ENCODE assay signal across 16 cellular contexts in genomic region chr13:94346261-94347019, GRCh38.
DNase-seq lines count a peak whose midpoint lies in the region; ATAC-seq and TF ChIP-seq lines count a peak whose summit lies in the region.
"Had no signal": no experiment of that assay in that cellular context is flagged by ENCODE, and none has a peak within 500 bp of the region (broad histone marks: within the 10 kb centered on the region; RNA-seq: fewer than 3 reads in every experiment).

No MANE protein-coding gene starts in this region.

- CTCF ChIA-PET in activated naive CD4-positive, alpha-beta T cell treated with anti-CD3 and anti-CD28 coated beads for 36 hours (lab: Charles Lee): interaction anchor here (0.6 to 1.5 kb wide), 7 partner anchors 8 to 323 kb away, joined by 3 to 4 read pairs (median 3); no protein-coding TSS in a partner anchor

- H3K27me3 Mint-ChIP-seq in T-helper 1 cell treated with Interleukin-12 subunit alpha and Interleukin-12 subunit beta and Interleukin-4 antibody, amounts not matched to agents 30 μg/mL and 1 μg/mL, for 36 hours (ENCODE audit: low read depth): no peaks in the 10 kb centered on the region
- peaks cover 4% of the 10 kb centered on the region for H3K27me3 Mint-ChIP-seq in activated naive CD4-positive, alpha-beta T cell treated with anti-CD3 and anti-CD28 coated beads for 36 hours (ENCODE audit: low read depth)
- H3K27me3 Mint-ChIP-seq in mesothelial cell of epicardium (ENCODE audit: low read depth): no peaks in the 10 kb centered on the region

- peaks cover 13% of the 10 kb centered on the region for H3K4me1 Mint-ChIP-seq in T-helper 1 cell treated with Interleukin-12 subunit alpha and Interleukin-12 subunit beta and Interleukin-4 antibody, amounts not matched to agents 30 μg/mL and 1 μg/mL, for 36 hours (ENCODE audit: low read depth)
- peaks cover 31% of the 10 kb centered on the region for H3K4me1 Mint-ChIP-seq in activated naive CD4-positive, alpha-beta T cell treated with anti-CD3 and anti-CD28 coated beads for 36 hours (ENCODE audit: low read depth)
- peaks cover 31% of the 10 kb centered on the region for H3K4me1 Mint-ChIP-seq in mesothelial cell of epicardium

- no peaks in the 10 kb centered on the region for H3K9me3 Mint-ChIP-seq in T-helper 1 cell treated with Interleukin-12 subunit alpha and Interleukin-12 subunit beta and Interleukin-4 antibody, amounts not matched to agents 30 μg/mL and 1 μg/mL, for 36 hours
- no peaks in the 10 kb centered on the region for H3K9me3 Mint-ChIP-seq in activated naive CD4-positive, alpha-beta T cell treated with anti-CD3 and anti-CD28 coated beads for 36 hours
- no peaks in the 10 kb centered on the region for H3K9me3 Mint-ChIP-seq in mesothelial cell of epicardium

- 96 to 97% methylated on average over 13 of the region's 13 CpGs for WGBS in testis, 2 donors

- ATAC-seq in stimulated activated naive CD8-positive, alpha-beta T cell treated with anti-CD3 and anti-CD28 coated beads, Interleukin-15, Interleukin-2, amounts not matched to agents 100 U/mL and 50 U/mL, for 24 hours: peak; percentile 30
- ATAC-seq: K562 had no signal

- TF ChIP-seq POLR2A in testis (IDR thresholded peaks at IDR 0.05): no peak

- no peak overlapping the region for H3K4me3 Mint-ChIP-seq in T-helper 1 cell treated with Interleukin-12 subunit alpha and Interleukin-12 subunit beta and Interleukin-4 antibody, amounts not matched to agents 30 μg/mL and 1 μg/mL, for 36 hours
- H3K4me3 Mint-ChIP-seq in activated naive CD4-positive, alpha-beta T cell treated with anti-CD3 and anti-CD28 coated beads for 36 hours: no peak overlapping the region
- no peak overlapping the region for H3K4me3 Mint-ChIP-seq in mesothelial cell of epicardium

- H3K36me3 ChIP-seq in testis (ENCODE audit: low read depth, missing control alignments): no peaks in the 10 kb centered on the region

- no peaks in the 10 kb centered on the region for H3K36me3 Mint-ChIP-seq in T-helper 1 cell treated with Interleukin-12 subunit alpha and Interleukin-12 subunit beta and Interleukin-4 antibody, amounts not matched to agents 30 μg/mL and 1 μg/mL, for 36 hours (ENCODE audit: low read depth)
- H3K36me3 Mint-ChIP-seq in activated naive CD4-positive, alpha-beta T cell treated with anti-CD3 and anti-CD28 coated beads for 36 hours (ENCODE audit: low read depth): no peaks in the 10 kb centered on the region
- H3K36me3 Mint-ChIP-seq in mesothelial cell of epicardium: peaks cover 7% of the 10 kb centered on the region

- no peak overlapping the region for H3K4me3 ChIP-seq in testis
- H3K4me3 ChIP-seq: K562 had no signal

- no peak for DNase-seq in T-helper 1 cell
- peak; percentile 51 for DNase-seq in activated naive CD4-positive, alpha-beta T cell treated with anti-CD3 and anti-CD28 coated beads for 36 hours
- DNase-seq in activated naive CD4-positive, alpha-beta T cell (lab: John Stamatoyannopoulos, UW): no peak
- peak; percentile 56 for DNase-seq in stimulated activated CD4-positive, alpha-beta T cell treated with anti-CD3 and anti-CD28 coated beads, Interleukin-15, amount 100 ng/mL, for 24 hours
- DNase-seq in stimulated activated naive CD8-positive, alpha-beta T cell treated with anti-CD3 and anti-CD28 coated beads, Interleukin-15, Interleukin-2, amounts not matched to agents 100 U/mL and 50 U/mL, for 24 hours: no peak
- no peak for DNase-seq in testis
- no peak for DNase-seq in mesothelial cell of epicardium (ENCODE audit: low spot score in 2 of 2, unreplicated experiment in 2 of 2)
- DNase-seq: 8988T, C1 segment of cervical spinal cord, GOT3, NCI-H1436, NCI-H2081, NCI-H524 had no signal

- no peak overlapping the region for H3K27ac ChIP-seq in testis
- H3K27ac ChIP-seq: HL-60 had no signal

- peaks cover 5% of the 10 kb centered on the region for H3K4me1 ChIP-seq in testis

- H3K27ac Mint-ChIP-seq in T-helper 1 cell treated with Interleukin-12 subunit alpha and Interleukin-12 subunit beta and Interleukin-4 antibody, amounts not matched to agents 30 μg/mL and 1 μg/mL, for 36 hours: peak overlapping the region; percentile 5
- H3K27ac Mint-ChIP-seq in activated naive CD4-positive, alpha-beta T cell treated with anti-CD3 and anti-CD28 coated beads for 36 hours: no peak overlapping the region
- H3K27ac Mint-ChIP-seq in mesothelial cell of epicardium: no peak overlapping the region

- TF ChIP-seq CTCF in testis (IDR thresholded peaks at IDR 0.05) (no peak), mesothelial cell of epicardium (IDR thresholded peaks at IDR 0.05; ENCODE audit: unreplicated experiment) (no peak)

- no peaks in the 10 kb centered on the region for H3K27me3 ChIP-seq in testis

- H3K9me3 ChIP-seq in testis: no peaks in the 10 kb centered on the region

- intact Hi-C loops in activated naive CD4-positive, alpha-beta T cell treated with anti-CD3 and anti-CD28 coated beads for 36 hours (cut with micrococcal nuclease): loop anchor here (1.0 to 5.0 kb wide), 4 partner anchors 73 to 552 kb away; no protein-coding TSS in a partner anchor
- intact Hi-C loops in testis (cut with DNase I; ENCODE audit: low total_unique reads): no loop called here

Comparison
In these comparisons a context has a peak if more than half of its experiments do, and no peak if none do; other contexts are left out.
1. DNase-seq: peak in activated naive CD4-positive, alpha-beta T cell treated with anti-CD3 and anti-CD28 coated beads for 36 hours (single experiment) and stimulated activated CD4-positive, alpha-beta T cell treated with anti-CD3 and anti-CD28 coated beads, Interleukin-15, amount 100 ng/mL, for 24 hours (single experiment); none in T-helper 1 cell (0 of 5), activated naive CD4-positive, alpha-beta T cell (0 of 4), stimulated activated naive CD8-positive, alpha-beta T cell treated with anti-CD3 and anti-CD28 coated beads, Interleukin-15, Interleukin-2, amounts not matched to agents 100 U/mL and 50 U/mL, for 24 hours (single experiment), testis (single experiment) and mesothelial cell of epicardium (0 of 2).